ENCODE assay signal across 21 cellular contexts in the genomic region with DNA sequence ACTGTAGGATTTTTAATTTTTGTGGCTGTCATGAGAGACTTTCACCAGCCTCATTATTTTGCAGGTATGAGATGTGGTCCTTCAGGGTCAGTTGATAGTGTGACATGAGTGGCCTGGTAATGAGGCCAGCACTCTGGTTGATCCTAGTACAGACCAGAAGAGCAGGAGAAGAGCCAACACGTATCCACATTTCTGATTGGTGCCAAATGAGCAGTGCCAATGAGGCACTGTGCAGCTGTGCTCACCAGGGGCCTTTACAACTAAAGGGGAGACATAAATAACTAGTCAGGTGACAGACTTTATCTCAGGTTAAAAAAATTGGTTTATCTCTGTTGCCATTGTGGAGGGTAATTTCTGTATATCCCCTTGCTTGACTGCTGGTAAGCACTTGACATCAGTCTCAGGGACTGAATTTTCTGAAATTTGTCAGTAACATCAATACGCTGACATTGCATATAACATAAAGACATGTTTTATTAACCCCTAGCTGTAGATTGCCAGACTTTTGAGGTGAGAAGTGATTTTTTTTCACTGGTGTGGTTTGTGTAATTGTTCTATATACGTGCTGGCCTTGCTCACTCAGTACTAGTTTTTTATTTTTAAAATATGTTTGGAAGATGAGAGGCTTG.
DNase-seq lines count a peak whose midpoint lies in the region; ATAC-seq and TF ChIP-seq lines count a peak whose summit lies in the region.
"Had no signal": no experiment of that assay in that cellular context is flagged by ENCODE, and none has a peak within 500 bp of the region (broad histone marks: within the 10 kb centered on the region; RNA-seq: fewer than 3 reads in every experiment).

No MANE protein-coding gene starts in this region.

- H3K4me3 ChIP-seq in ascending aorta (no peak overlapping the region), iPS-20b (ENCODE audit: low read length) (no peak overlapping the region), suprapubic skin (no peak overlapping the region), GM23338 (no peak overlapping the region)
- H3K4me3 ChIP-seq: GM23248 had no signal

- H3K9me3 Mint-ChIP-seq in GM23338 = no peaks in the 10 kb centered on the region
- H3K9me3 Mint-ChIP-seq: CD8-positive, alpha-beta memory T cell had no signal

- no peaks in the 10 kb centered on the region for H3K9me2 ChIP-seq in GM23338 (ENCODE audit: insufficient read depth)

- H3K27ac ChIP-seq in ascending aorta (peak overlapping the region; percentile 47 to 82), iPS-20b (ENCODE audit: low read length) (no peak overlapping the region), suprapubic skin (peak overlapping the region; percentile 72), GM23338 (ENCODE audit: low read depth) (no peak overlapping the region)
- H3K27ac ChIP-seq: epithelial cell of prostate, GM23248 had no signal

- WGBS in suprapubic skin = 65% methylated on average over 3 of the region's 3 CpGs

- H3K4me1 ChIP-seq in ascending aorta (peaks cover 18 to 64% of the 10 kb centered on the region in 2 donors), iPS-20b (ENCODE audit: insufficient read depth, low read length) (peaks cover 71% of the 10 kb centered on the region), suprapubic skin (peaks cover 90% of the 10 kb centered on the region), GM23338 (ENCODE audit: insufficient read depth) (peaks cover 71% of the 10 kb centered on the region)

- peak; percentile 53 for DNase-seq in NCI-H345 (lab: John Stamatoyannopoulos, UW)
- no peak for DNase-seq in NCI-H345 treated with DMSO at 0.1 percent for 48 hours (lab: John Stamatoyannopoulos, UW; ENCODE audit: unreplicated experiment)
- DNase-seq in ascending aorta (ENCODE audit: low spot score in 2 of 2) = no peak
- no peak for DNase-seq in suprapubic skin (ENCODE audit: low spot score in 2 of 2)
- DNase-seq in GM23338 (ENCODE audit: low spot score) = no peak
- no peak for DNase-seq in DMS114 treated with DMSO at 0.1 percent for 48 hours (lab: John Stamatoyannopoulos, UW; ENCODE audit: unreplicated experiment)
- DNase-seq in LoVo (ENCODE audit: low spot score) = no peak
- DNase-seq: activated CD4-positive, CD25-positive, alpha-beta regulatory T cell treated with anti-CD3 and anti-CD28 coated beads, Interleukin-2, amount 50 U/mL, for 72 hours; activated CD8-positive, alpha-beta memory T cell treated with anti-CD3 and anti-CD28 coated beads, Interleukin-2, amount 50 U/mL, for 4 hours; activated naive CD4-positive, alpha-beta T cell treated with anti-CD3 and anti-CD28 coated beads, Interleukin-2, amount 50 U/mL, for 16 hours; CD8-positive, alpha-beta memory T cell; central memory CD4-positive, alpha-beta T cell; GF-D8; GM23248; MV-4-11; NCI-H524 treated with DMSO at 0.1 percent for 48 hours; stimulated activated CD4-positive, alpha-beta T cell treated with anti-CD3 and anti-CD28 coated beads, Interleukin-1b, Interleukin-23, amount 100 ng/mL, for 48 hours; stimulated activated CD8-positive, alpha-beta memory T cell treated with anti-CD3 and anti-CD28 coated beads, Interleukin-4, amount 100 ng/mL, for 48 hours; T-helper 1 cell had no signal

- 0 out of 2 replicates have a peak, but pooled peaks cover 3% of the 10 kb centered on the region for H3F3A ChIP-seq in GM23338 (replicated peaks; ENCODE audit: low read depth)

- TF ChIP-seq CTCF in ascending aorta (IDR thresholded peaks at IDR 0.05) (no peak), suprapubic skin (IDR thresholded peaks at IDR 0.05) (no peak), GM23338 (conservative IDR thresholded peaks at IDR 0.05; ENCODE audit: low read depth in 2 of 2) (no peak)

- H4K20me1 ChIP-seq in GM23338 (replicated peaks; ENCODE audit: insufficient read depth) = peaks cover 29% of the 10 kb centered on the region

- H3K4me1 Mint-ChIP-seq in GM23338 = peaks cover 44% of the 10 kb centered on the region

- TF ChIP-seq POLR2A in suprapubic skin (IDR thresholded peaks at IDR 0.05) = no peak

- intact Hi-C loops in ascending aorta (cut with DNase I) = no loop called here

- H3K27ac Mint-ChIP-seq in GM23338 = no peak overlapping the region; the same call in 1 of the 2 replicates

- ATAC-seq in GM23338 = no peak

- H3K36me3 Mint-ChIP-seq in GM23338 (ENCODE audit: low read depth) = no peaks in the 10 kb centered on the region
- H3K36me3 Mint-ChIP-seq: CD8-positive, alpha-beta memory T cell had no signal

- H3K36me3 ChIP-seq in ascending aorta (no peaks in the 10 kb centered on the region), iPS-20b (ENCODE audit: insufficient read depth, low read depth, low read length) (no peaks in the 10 kb centered on the region), suprapubic skin (no peaks in the 10 kb centered on the region), GM23338 (ENCODE audit: insufficient read depth) (no peaks in the 10 kb centered on the region)

- no peak for TF ChIP-seq EP300 in suprapubic skin (IDR thresholded peaks at IDR 0.05)

- peaks cover 99% of the 10 kb centered on the region for H3K79me2 ChIP-seq in GM23338 (replicated peaks; ENCODE audit: insufficient read depth)

- H3K4me3 Mint-ChIP-seq in GM23338 = no peak overlapping the region
- H3K4me3 Mint-ChIP-seq: CD8-positive, alpha-beta memory T cell had no signal

- H3K9me3 ChIP-seq in ascending aorta = no peaks in the 10 kb centered on the region
- no peaks in the 10 kb centered on the region for H3K9me3 ChIP-seq in iPS-20b (ENCODE audit: insufficient read depth, low read depth, low read length)
- H3K9me3 ChIP-seq in suprapubic skin = no peaks in the 10 kb centered on the region

- H3K9ac ChIP-seq in iPS-20b (ENCODE audit: low read depth, low read length) = 0 out of 2 replicates have a peak overlapping the region, but pooled peaks have one; percentile 8
- H3K9ac ChIP-seq: GM23248 had no signal

- no peaks in the 10 kb centered on the region for H3K27me3 ChIP-seq in ascending aorta
- H3K27me3 ChIP-seq in iPS-20b (ENCODE audit: insufficient read depth, low read length) = no peaks in the 10 kb centered on the region
- H3K27me3 ChIP-seq in suprapubic skin = no peaks in the 10 kb centered on the region
- no peaks in the 10 kb centered on the region for H3K27me3 ChIP-seq in GM23338 (ENCODE audit: insufficient read depth)

- no peaks in the 10 kb centered on the region for H3K27me3 Mint-ChIP-seq in GM23338 (ENCODE audit: insufficient read depth, low read depth, poor library complexity)
- H3K27me3 Mint-ChIP-seq: CD8-positive, alpha-beta memory T cell had no signal

- H2AFZ ChIP-seq in GM23338 = no peak overlapping the region
- H2AFZ ChIP-seq: GM23248 had no signal

- H3K4me2 ChIP-seq in GM23338 = no peak overlapping the region

TF ChIP-seq in GM23338, 12 proteins besides CTCF, POLR2A, EP300 and RAD21 (continues in another document):
- TF ChIP-seq, protein P1, sequence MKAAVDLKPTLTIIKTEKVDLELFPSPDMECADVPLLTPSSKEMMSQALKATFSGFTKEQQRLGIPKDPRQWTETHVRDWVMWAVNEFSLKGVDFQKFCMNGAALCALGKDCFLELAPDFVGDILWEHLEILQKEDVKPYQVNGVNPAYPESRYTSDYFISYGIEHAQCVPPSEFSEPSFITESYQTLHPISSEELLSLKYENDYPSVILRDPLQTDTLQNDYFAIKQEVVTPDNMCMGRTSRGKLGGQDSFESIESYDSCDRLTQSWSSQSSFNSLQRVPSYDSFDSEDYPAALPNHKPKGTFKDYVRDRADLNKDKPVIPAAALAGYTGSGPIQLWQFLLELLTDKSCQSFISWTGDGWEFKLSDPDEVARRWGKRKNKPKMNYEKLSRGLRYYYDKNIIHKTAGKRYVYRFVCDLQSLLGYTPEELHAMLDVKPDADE (IDR thresholded peaks at IDR 0.05) = no peak

Comparison
In these comparisons a context has a peak if more than half of its experiments do, and no peak if none do; other contexts are left out.
1. H3K27ac ChIP-seq: peak in ascending aorta (2 of 2) and suprapubic skin (single experiment); none in iPS-20b (single experiment) and GM23338 (single experiment).